8 cellular contexts compared by ENCODE assay signal in the genomic region with DNA sequence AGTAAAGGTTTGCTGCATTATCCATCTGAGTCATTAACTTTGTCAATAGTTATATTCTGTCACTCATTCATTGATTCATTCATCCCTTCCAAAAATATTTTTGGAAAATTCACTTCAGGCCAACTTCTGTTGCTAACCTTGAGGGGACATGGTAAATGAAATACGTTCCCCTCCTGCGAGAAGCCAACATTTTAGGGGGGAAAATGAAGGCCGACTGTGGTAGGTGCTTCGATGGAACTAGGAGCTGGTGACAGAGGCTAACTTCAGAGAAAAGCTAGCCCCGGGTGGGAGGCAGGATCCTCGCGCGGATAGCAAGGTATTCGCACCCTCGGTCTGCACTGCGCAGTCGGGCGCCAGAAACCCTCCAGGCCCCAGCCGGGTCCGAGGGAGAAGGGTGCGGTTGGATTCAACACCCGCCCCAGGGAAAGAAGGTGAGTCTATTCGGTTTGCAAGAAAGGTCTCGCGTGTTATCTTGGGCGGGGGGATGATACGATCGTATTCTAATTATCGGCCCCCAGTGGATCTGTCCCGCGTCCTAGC. TPM values are rescaled to one million over a fixed set of nuclear protein-coding genes. Genes with fewer than 3 reads are reported as not detected.
DNase-seq lines count a peak whose midpoint lies in the region; ATAC-seq and TF ChIP-seq lines count a peak whose summit lies in the region.

No MANE protein-coding gene starts in this region.

- CTCF ChIA-PET in HCT116 (lab: Charles Lee), result no interaction called here
- CTCF ChIA-PET in OCI-LY7 (lab: Charles Lee; ENCODE audit: unreplicated experiment), result interaction anchor here (1.7 kb wide), 1 partner anchor 12 kb away, joined by 5 read pairs; no protein-coding TSS in a partner anchor

- H3K4me1 ChIP-seq in HCT116 (ENCODE audit: control insufficient read depth in 1 of 2, insufficient read depth in 2 of 2, low read length in 2 of 2), result peaks cover 6 to 14% of the 10 kb centered on the region in 2 experiments; a peak in 3 of 4 replicates
- peaks cover 19% of the 10 kb centered on the region for H3K4me1 ChIP-seq in OCI-LY7 (ENCODE audit: insufficient read depth, low read length, poor library complexity, severe bottlenecking)

- H3K27ac ChIP-seq in HCT116 (ENCODE audit: low read depth, low read length) (peak overlapping the region; percentile 20; the same call in 1 of the 2 replicates), OCI-LY7 (ENCODE audit: low read depth, low read length, poor library complexity, severe bottlenecking) (peak overlapping the region; percentile 48), neural cell (ENCODE audit: low read length) (peak overlapping the region; percentile 68)

- TF ChIP-seq CTCF in GM10266 (IDR thresholded peaks at IDR 0.05; ENCODE audit: control insufficient read depth, insufficient read depth, low read depth, missing control alignments) (no peak), HCT116 (IDR thresholded peaks at IDR 0.05 in 2 of 3, conservative IDR thresholded peaks at IDR 0.05 in 1 of 3; ENCODE audit: borderline replicate concordance in 1 of 3, insufficient read depth in 1 of 3, low read depth in 2 of 3, low read length in 2 of 3) (no peak), OCI-LY7 (conservative IDR thresholded peaks at IDR 0.05; ENCODE audit: low read length) (no peak), epithelial cell of esophagus (IDR thresholded peaks at IDR 0.05; ENCODE audit: insufficient read depth, low read depth, low read length, missing control alignments) (no peak), neural cell (IDR thresholded peaks at IDR 0.05; ENCODE audit: poor library complexity, severe bottlenecking) (no peak)

- peak overlapping the region; percentile 7 for H2AFZ ChIP-seq in HCT116 (ENCODE audit: low read depth, low read length, poor library complexity, severe bottlenecking)
- H2AFZ ChIP-seq in OCI-LY7 (ENCODE audit: low read length), result peak overlapping the region; percentile 92
- H2AFZ ChIP-seq in neural cell (ENCODE audit: low read depth, low read length), result peak overlapping the region; percentile 95

- no peaks in the 10 kb centered on the region for H3F3A ChIP-seq in neural cell (ENCODE audit: insufficient read depth, low read length, poor library complexity, severe bottlenecking)

- RAD21 ChIA-PET in HCT116 (lab: Charles Lee; ENCODE audit: low non-redundant PET in 1 of 2, low total read pairs in 2 of 2, uncharacterized antibody in 2 of 2, unreplicated experiment in 2 of 2), result no interaction called here

- peaks cover 43% of the 10 kb centered on the region for H3K79me2 ChIP-seq in HCT116 (ENCODE audit: insufficient read depth, low read length)
- H3K79me2 ChIP-seq in OCI-LY7 (ENCODE audit: insufficient read depth, low read depth, low read length), result peaks cover 42% of the 10 kb centered on the region
- peaks cover 24% of the 10 kb centered on the region for H3K79me2 ChIP-seq in neural cell (replicated peaks; ENCODE audit: insufficient read depth, low read length)

- H3K27me3 ChIP-seq in HCT116 (ENCODE audit: insufficient read depth, low read length), result no peaks in the 10 kb centered on the region
- H3K27me3 ChIP-seq in neural cell (ENCODE audit: insufficient read depth, low read depth, low read length), result no peaks in the 10 kb centered on the region

- intact Hi-C loops in HCT116 (cut with micrococcal nuclease) (loop anchor here (10.0 kb wide), 1 partner anchor 650 kb away; the partner anchor contains the start of genes GPATCH2 and SPATA17), OCI-LY7 (cut with micrococcal nuclease; ENCODE audit: unreplicated experiment) (loop anchor here (10.0 kb wide), 1 partner anchor 890 kb away; the partner anchor contains the start of gene LYPLAL1)

- TF ChIP-seq RAD21 in HCT116 (IDR thresholded peaks at IDR 0.05; ENCODE audit: low read depth) (no peak), neural cell (conservative IDR thresholded peaks at IDR 0.05) (no peak)

- DNase-seq in GM10266 (ENCODE audit: extremely low spot score), result peak; percentile 12
- DNase-seq in HCT116 (ENCODE audit: low read depth, low spot score), result no peak
- no peak for DNase-seq in OCI-LY7 (ENCODE audit: low spot score)
- peak; percentile 23 for DNase-seq in epithelial cell of esophagus (ENCODE audit: low read depth)
- DNase-seq in CD1c-positive myeloid dendritic cell (ENCODE audit: extremely low spot score), result no peak
- no peak for DNase-seq in SW 1271 (lab: John Stamatoyannopoulos, UW)
- no peak for DNase-seq in NCI-H524 treated with DMSO at 0.1 percent for 48 hours (lab: John Stamatoyannopoulos, UW)

- H3K9me3 ChIP-seq in HCT116 (ENCODE audit: control insufficient read depth in 1 of 2, insufficient read depth in 1 of 2, low read depth in 1 of 2, low read length in 2 of 2) (peaks cover 0 to 4% of the 10 kb centered on the region in 2 experiments; a peak in 1 of 4 replicates), OCI-LY7 (ENCODE audit: low read length) (peaks cover 11% of the 10 kb centered on the region; the same call in 1 of the 2 replicates), neural cell (ENCODE audit: low read length) (peaks cover 3% of the 10 kb centered on the region)

- no peaks in the 10 kb centered on the region for H3K36me3 ChIP-seq in HCT116 (ENCODE audit: control insufficient read depth in 1 of 2, insufficient read depth in 2 of 2, low read length in 2 of 2)
- H3K36me3 ChIP-seq in OCI-LY7 (ENCODE audit: insufficient read depth, low read length), result peaks cover 17% of the 10 kb centered on the region
- H3K36me3 ChIP-seq in neural cell (ENCODE audit: insufficient read depth, low read length), result no peaks in the 10 kb centered on the region

- H4K20me1 ChIP-seq in HCT116 (ENCODE audit: insufficient read depth) (peaks cover 3% of the 10 kb centered on the region; the same call in 1 of the 2 replicates), OCI-LY7 (ENCODE audit: insufficient read depth, low read length) (no peaks in the 10 kb centered on the region), neural cell (ENCODE audit: insufficient read depth) (no peaks in the 10 kb centered on the region)

- H3K4me3 ChIP-seq in HCT116 (replicated peaks in 1 of 2; ENCODE audit: low read depth in 1 of 2, low read length in 2 of 2), result peak overlapping the region in 1 of 2 experiments; percentile 66; a peak in 1 of 4 replicates
- H3K4me3 ChIP-seq in OCI-LY7 (ENCODE audit: low read depth, low read length, poor library complexity, severe bottlenecking), result peak overlapping the region; percentile 96
- peak overlapping the region; percentile 100 for H3K4me3 ChIP-seq in epithelial cell of esophagus (ENCODE audit: low read length)
- peak overlapping the region; percentile 85 for H3K4me3 ChIP-seq in neural cell (ENCODE audit: low read length)

- TF ChIP-seq EP300 in neural cell (conservative IDR thresholded peaks at IDR 0.05; ENCODE audit: poor library complexity, severe bottlenecking), result no peak

- no TSS peak for BruUV-seq in HCT116 (replicated peaks; lab: Mats Ljungman, UMichigan)
- no TSS peak for BruUV-seq in OCI-LY7 (replicated peaks; lab: Mats Ljungman, UMichigan)

- POLR2A ChIA-PET in HCT116 (lab: Charles Lee) (interaction anchor here (0.8 kb wide), 1 partner anchor 43 kb away, joined by 3 read pairs; no protein-coding TSS in a partner anchor), OCI-LY7 (lab: Charles Lee) (interaction anchor here (1.4 to 2.5 kb wide), 3 partner anchors 11 to 28 kb away, joined by 4 to 12 read pairs (median 10); no protein-coding TSS in a partner anchor)

- no peak for TF ChIP-seq POLR2A in HCT116 (IDR thresholded peaks at IDR 0.05; ENCODE audit: borderline replicate concordance, extremely low read depth, insufficient read depth, insufficient read length)

- H3K4me2 ChIP-seq in HCT116 (ENCODE audit: low read length), result peak overlapping the region; percentile 82
- peak overlapping the region; percentile 96 for H3K4me2 ChIP-seq in OCI-LY7 (ENCODE audit: low read length)
- peak overlapping the region; percentile 68 for H3K4me2 ChIP-seq in neural cell (ENCODE audit: low read length)

- no peak; the same call in 1 of the 2 replicates for ATAC-seq in HCT116

- H3K9me2 ChIP-seq in HCT116 (ENCODE audit: insufficient read depth) (no peaks in the 10 kb centered on the region), OCI-LY7 (ENCODE audit: insufficient read depth, low read length) (no peaks in the 10 kb centered on the region), neural cell (ENCODE audit: insufficient read depth, low read length) (no peaks in the 10 kb centered on the region)

- H3K9ac ChIP-seq in HCT116 (ENCODE audit: low read length), result no peak overlapping the region
- H3K9ac ChIP-seq in neural cell (ENCODE audit: low read length), result peak overlapping the region; percentile 81

TF ChIP-seq in HCT116, 20 proteins besides CTCF, POLR2A, EP300 and RAD21 (continues in another document):
- no peak for TF ChIP-seq ZFX (IDR thresholded peaks at IDR 0.05)

TF ChIP-seq in neural cell, 6 proteins besides CTCF, POLR2A, EP300 and RAD21 (continues in another document):
- TF ChIP-seq EZH2 (IDR thresholded peaks at IDR 0.05; ENCODE audit: borderline replicate concordance, insufficient read depth, low read length, poor library complexity, severe bottlenecking) (no peak), TAF1 (IDR thresholded peaks at IDR 0.05; ENCODE audit: low read depth) (no peak), MXI1 (conservative IDR thresholded peaks at IDR 0.05; ENCODE audit: poor library complexity, severe bottlenecking) (no peak)

RNA-seq across cellular contexts. Expression of gene RRP15, which starts 0.6 kb away (rescaled TPM):
- total RNA-seq in HCT116 (2021; ENCODE audit: unreplicated experiment) (25.5 TPM), OCI-LY7 (2022) (18.4 and 21.9 TPM in 2 replicates)
- polyA plus RNA-seq in HCT116 (2012), result 4.1 and 5.7 TPM in 2 replicates
- total RNA-seq in OCI-LY7 (2014; rRNA removed; shearing (Covaris generic)), result 7.2 and 19.6 TPM in 2 replicates
- polyA plus RNA-seq in neural cell, result 4.6 and 5.4 TPM in 2 replicates
- 16.8 and 21.8 TPM in 2 replicates for polyA minus RNA-seq in neural cell

Comparison
In these comparisons a context has a peak if more than half of its experiments do, and no peak if none do; other contexts are left out.
1. DNase-seq: peak in GM10266 (single experiment) and epithelial cell of esophagus (single experiment); none in HCT116 (single experiment), OCI-LY7 (single experiment), CD1c-positive myeloid dendritic cell (single experiment), SW 1271 (0 of 2) and NCI-H524 treated with DMSO at 0.1 percent for 48 hours (single experiment).
2. H2AFZ ChIP-seq: peak in every context shown above with its lines; median percentile 95 in neural cell; 92 in OCI-LY7; 7 in HCT116.
3. Peak in every context shown above with its lines, with median percentiles within 50 percentile points of each other: H3K27ac ChIP-seq and H3K4me2 ChIP-seq.